9 cellular contexts compared by ENCODE assay signal in genomic region chr4:65670331-65671031, GRCh38. TPM values are rescaled to one million over a fixed set of nuclear protein-coding genes. Genes with fewer than 3 reads are reported as not detected.
A peak's percentile ranks its signal among the peaks of the same experiment; 100 is the strongest.
DNase-seq lines count a peak whose midpoint lies in the region; ATAC-seq and TF ChIP-seq lines count a peak whose summit lies in the region.
"Had no signal": no experiment of that assay in that cellular context is flagged by ENCODE, and none has a peak within 500 bp of the region (broad histone marks: within the 10 kb centered on the region; RNA-seq: fewer than 3 reads in every experiment).

Gene EPHA5, minus strand, starts transcription at chr4:65670489. Its CDS starts 747 bp downstream, at chr4:65669742.

- H4K20me1 ChIP-seq in PC-9 (ENCODE audit: insufficient read depth), result no peaks in the 10 kb centered on the region

- intact Hi-C loops in PC-9 (cut with micrococcal nuclease; ENCODE audit: unreplicated experiment), result no loop called here
- intact Hi-C loops in left colon (cut with DNase I, micrococcal nuclease), result no loop called here

- no peak within 1 kb of the TSS for H3K27ac Mint-ChIP-seq in activated CD4-positive, alpha-beta memory T cell treated with anti-CD3 and anti-CD28 coated beads, Interleukin-2, amount 10 ng/mL, durations not matched to agents 7 days and 5 days
- H3K27ac Mint-ChIP-seq in stimulated activated memory B cell treated with anti-CD40 and anti-IgM and Interleukin-4, amounts not matched to agents 10 μg/mL and 1 μg/mL and 100 μg/mL, for 72 hours, result no peak within 1 kb of the TSS

- no peaks in the 10 kb centered on the region for H3F3A ChIP-seq in PC-9 (ENCODE audit: insufficient read depth, low read depth)

- H3K4me1 ChIP-seq in PC-9 (replicated peaks; ENCODE audit: insufficient read depth), result no peaks in the 10 kb centered on the region
- H3K4me1 ChIP-seq in subcutaneous abdominal adipose tissue (ENCODE audit: control insufficient read depth in 5 of 5, insufficient read depth in 5 of 5, low read length in 5 of 5), result peaks cover 4 to 32% (median 29%) of the 10 kb centered on the region in 5 donors

- H3K9me3 Mint-ChIP-seq in activated CD4-positive, alpha-beta memory T cell treated with anti-CD3 and anti-CD28 coated beads, Interleukin-2, amount 10 ng/mL, durations not matched to agents 7 days and 5 days, result no peaks in the 10 kb centered on the region
- peaks cover 2% of the 10 kb centered on the region for H3K9me3 Mint-ChIP-seq in stimulated activated memory B cell treated with anti-CD40 and anti-IgM and Interleukin-4, amounts not matched to agents 10 μg/mL and 1 μg/mL and 100 μg/mL, for 72 hours

- H3K79me2 ChIP-seq in PC-9 (ENCODE audit: low read depth), result no peaks in the 10 kb centered on the region

- no peaks in the 10 kb centered on the region for H3K27me3 ChIP-seq in PC-9 (ENCODE audit: insufficient read depth, low read depth)
- peaks cover 22 to 42% (median 30%) of the 10 kb centered on the region in 5 donors for H3K27me3 ChIP-seq in subcutaneous abdominal adipose tissue (ENCODE audit: control insufficient read depth in 5 of 5, insufficient read depth in 4 of 5, low read length in 5 of 5)

- H3K9ac ChIP-seq in subcutaneous abdominal adipose tissue (ENCODE audit: low read length in 5 of 5), result peak within 1 kb of the TSS in 1 of 5 donors; percentile 0

- POLR2A ChIA-PET in PC-9 (lab: Charles Lee; ENCODE audit: unreplicated experiment), result interaction anchor here (0.6 kb wide), 1 partner anchor 23 kb away, joined by 14 read pairs; no protein-coding TSS in a partner anchor
- POLR2A ChIA-PET in activated CD4-positive, alpha-beta memory T cell treated with anti-CD3 and anti-CD28 coated beads, Interleukin-2, amount 10 ng/mL, durations not matched to agents 7 days and 5 days (lab: Charles Lee), result no interaction called here

- no peaks in the 10 kb centered on the region for H3K9me2 ChIP-seq in PC-9 (ENCODE audit: insufficient read depth)

- no peaks in the 10 kb centered on the region for H3K36me3 Mint-ChIP-seq in activated CD4-positive, alpha-beta memory T cell treated with anti-CD3 and anti-CD28 coated beads, Interleukin-2, amount 10 ng/mL, durations not matched to agents 7 days and 5 days (ENCODE audit: low read depth)
- no peaks in the 10 kb centered on the region for H3K36me3 Mint-ChIP-seq in stimulated activated memory B cell treated with anti-CD40 and anti-IgM and Interleukin-4, amounts not matched to agents 10 μg/mL and 1 μg/mL and 100 μg/mL, for 72 hours

- no peak for TF ChIP-seq CTCF in PC-9 (conservative IDR thresholded peaks at IDR 0.05)

- peak; percentile 17 for DNase-seq in COLO829 (ENCODE audit: low spot score)
- peak in 1 of 2 experiments; percentile 55 for DNase-seq in PC-9
- peak; percentile 8 for DNase-seq in cortex of kidney (lab: John Stamatoyannopoulos, UW)
- DNase-seq in left colon, result peak; percentile 16 to 35
- no peak for DNase-seq in activated CD4-positive, alpha-beta memory T cell treated with anti-CD3 and anti-CD28 coated beads, Interleukin-2, amount 10 ng/mL, durations not matched to agents 7 days and 5 days
- DNase-seq: naive B cell had no signal

- H3K27me3 Mint-ChIP-seq in activated CD4-positive, alpha-beta memory T cell treated with anti-CD3 and anti-CD28 coated beads, Interleukin-2, amount 10 ng/mL, durations not matched to agents 7 days and 5 days, result peaks cover 27% of the 10 kb centered on the region
- H3K27me3 Mint-ChIP-seq in stimulated activated memory B cell treated with anti-CD40 and anti-IgM and Interleukin-4, amounts not matched to agents 10 μg/mL and 1 μg/mL and 100 μg/mL, for 72 hours, result peaks cover 48% of the 10 kb centered on the region

- peak within 1 kb of the TSS; percentile 58; the same call in 1 of the 2 replicates for H2AFZ ChIP-seq in PC-9

- peaks cover 4% of the 10 kb centered on the region for H3K4me1 Mint-ChIP-seq in activated CD4-positive, alpha-beta memory T cell treated with anti-CD3 and anti-CD28 coated beads, Interleukin-2, amount 10 ng/mL, durations not matched to agents 7 days and 5 days
- H3K4me1 Mint-ChIP-seq in stimulated activated memory B cell treated with anti-CD40 and anti-IgM and Interleukin-4, amounts not matched to agents 10 μg/mL and 1 μg/mL and 100 μg/mL, for 72 hours, result no peaks in the 10 kb centered on the region

- H3K36me3 ChIP-seq in PC-9 (ENCODE audit: low read depth) (no peaks in the 10 kb centered on the region), subcutaneous abdominal adipose tissue (ENCODE audit: control insufficient read depth in 5 of 5, insufficient read depth in 5 of 5, low read length in 5 of 5) (no peaks in the 10 kb centered on the region)

- no peak within 1 kb of the TSS for H3K27ac ChIP-seq in PC-9
- H3K27ac ChIP-seq in subcutaneous abdominal adipose tissue (ENCODE audit: low read depth, low read length), result no peak within 1 kb of the TSS

- CTCF ChIA-PET in PC-9 (lab: Charles Lee), result no interaction called here
- CTCF ChIA-PET in activated CD4-positive, alpha-beta memory T cell treated with anti-CD3 and anti-CD28 coated beads, Interleukin-2, amount 10 ng/mL, durations not matched to agents 7 days and 5 days (lab: Charles Lee), result no interaction called here

- peak within 1 kb of the TSS; percentile 69 for H3K4me2 ChIP-seq in PC-9

- ATAC-seq in HG02981 (IDR thresholded peaks at IDR 0.05; ENCODE audit: unreplicated experiment) (peak; percentile 45), left colon (peak; percentile 44)
- no peak for ATAC-seq in stimulated activated memory B cell treated with anti-CD40 and anti-IgM and Interleukin-4, amounts not matched to agents 10 μg/mL and 1 μg/mL and 100 μg/mL, for 72 hours

- H3K4me3 Mint-ChIP-seq in activated CD4-positive, alpha-beta memory T cell treated with anti-CD3 and anti-CD28 coated beads, Interleukin-2, amount 10 ng/mL, durations not matched to agents 7 days and 5 days, result no peak within 1 kb of the TSS
- no peak within 1 kb of the TSS for H3K4me3 Mint-ChIP-seq in stimulated activated memory B cell treated with anti-CD40 and anti-IgM and Interleukin-4, amounts not matched to agents 10 μg/mL and 1 μg/mL and 100 μg/mL, for 72 hours

- peak within 1 kb of the TSS; percentile 39; the same call in 1 of the 2 replicates for H3K4me3 ChIP-seq in PC-9
- peak within 1 kb of the TSS; percentile 57 to 73 (median 64) for H3K4me3 ChIP-seq in subcutaneous abdominal adipose tissue (ENCODE audit: low read depth in 1 of 5, low read length in 5 of 5)

- no TSS peak for BruUV-seq in PC-9 (replicated peaks; lab: Mats Ljungman, UMichigan)

- no peaks in the 10 kb centered on the region for H3K9me3 ChIP-seq in PC-9 (ENCODE audit: insufficient read depth, low read depth)
- no peaks in the 10 kb centered on the region for H3K9me3 ChIP-seq in subcutaneous abdominal adipose tissue (ENCODE audit: control insufficient read depth in 5 of 5, low read length in 5 of 5)

RNA-seq across cellular contexts. Expression of gene EPHA5, which starts in this region (rescaled TPM):
- total RNA-seq in PC-9 (2021) (not detected in 2 replicates), left colon (under 1 TPM; 0.09 to 0.17 TPM)
- not detected for total RNA-seq in activated CD4-positive, alpha-beta memory T cell treated with anti-CD3 and anti-CD28 coated beads, Interleukin-2, amount 10 ng/mL, durations not matched to agents 7 days and 5 days

Comparison
In these comparisons a context has a peak if more than half of its experiments do, and no peak if none do; other contexts are left out.
1. Peak in DNase-seq and ATAC-seq in left colon; RNA of the gene not detected or under 1 TPM.